Comparison of ENCODE assay signal across 10 cellular contexts in genomic region chr1:111920221-111921024, GRCh38.
DNase-seq lines count a peak whose midpoint lies in the region; ATAC-seq and TF ChIP-seq lines count a peak whose summit lies in the region.
"Had no signal": no experiment of that assay in that cellular context is flagged by ENCODE, and none has a peak within 500 bp of the region (broad histone marks: within the 10 kb centered on the region; RNA-seq: fewer than 3 reads in every experiment).

No MANE protein-coding gene starts in this region.

- no peaks in the 10 kb centered on the region for H3K9me3 ChIP-seq in GM23248 (ENCODE audit: low read depth)
- H3K9me3 ChIP-seq in esophagus squamous epithelium, result no peaks in the 10 kb centered on the region

- DNase-seq in GM23248 (peak; percentile 61), NCI-H69 (lab: John Stamatoyannopoulos, UW) (peak; percentile 16), globus pallidus (ENCODE audit: low spot score) (peak; percentile 44), retinal pigment epithelial cell (ENCODE audit: low read depth) (peak; percentile 14), KG1 (lab: John Stamatoyannopoulos, UW) (no peak), esophagus squamous epithelium (lab: John Stamatoyannopoulos, UW) (no peak)
- DNase-seq: activated naive CD8-positive, alpha-beta T cell treated with anti-CD3 and anti-CD28 coated beads, Interleukin-2, amount 10 ng/mL, durations not matched to agents 7 days and 5 days; NCI-H524 treated with DMSO at 0.1 percent for 48 hours had no signal

- no peaks in the 10 kb centered on the region for H3K79me2 ChIP-seq in GM23248 (ENCODE audit: insufficient read depth)

- no peak overlapping the region for H2AFZ ChIP-seq in GM23248

- H3K4me1 ChIP-seq in GM23248 (ENCODE audit: insufficient read depth) (no peaks in the 10 kb centered on the region), esophagus squamous epithelium (peaks cover 6 to 12% (median 10%) of the 10 kb centered on the region in 3 donors)

- no peak overlapping the region for H3K4me2 ChIP-seq in GM23248 (ENCODE audit: unreplicated experiment)

- H3K27me3 ChIP-seq in GM23248 (replicated peaks; ENCODE audit: insufficient read depth) (peaks cover 3% of the 10 kb centered on the region; the same call in 1 of the 2 replicates), esophagus squamous epithelium (no peaks in the 10 kb centered on the region)

- no peaks in the 10 kb centered on the region for H3F3A ChIP-seq in GM23248 (ENCODE audit: insufficient read depth)

- no peak for TF ChIP-seq POLR2A in esophagus squamous epithelium (IDR thresholded peaks at IDR 0.05)

- 34 to 35% methylated on average over 11 of the region's 11 CpGs for WGBS in GM23248 (ENCODE audit: low coverage in 1 of 2, low lambda C conversion rate in 2 of 2, missing lambda C conversion rate in 2 of 2), 2 experiments
- WGBS in esophagus squamous epithelium, 2 donors, result 28 to 30% methylated on average over 9 to 10 of the region's 11 CpGs

- TF ChIP-seq CTCF in retinal pigment epithelial cell (conservative IDR thresholded peaks at IDR 0.05; ENCODE audit: low read depth, low read length) (no peak), esophagus squamous epithelium (IDR thresholded peaks at IDR 0.05) (no peak)

- no peak overlapping the region for H3K9ac ChIP-seq in GM23248

- H3K36me3 ChIP-seq in GM23248 (ENCODE audit: low read depth) (no peaks in the 10 kb centered on the region), esophagus squamous epithelium (no peaks in the 10 kb centered on the region)

- ATAC-seq in GM21529 (IDR thresholded peaks at IDR 0.05; ENCODE audit: unreplicated experiment) (no peak), HG02798 (IDR thresholded peaks at IDR 0.05; ENCODE audit: poor library complexity, unreplicated experiment) (no peak)

- H3K27ac ChIP-seq in GM23248, result no peak overlapping the region
- peak overlapping the region in 2 of 4 donors; percentile 48 to 70 for H3K27ac ChIP-seq in esophagus squamous epithelium

- H3K4me3 ChIP-seq in GM23248, result no peak overlapping the region
- no peak overlapping the region for H3K4me3 ChIP-seq in retinal pigment epithelial cell (ENCODE audit: low read length)
- no peak overlapping the region for H3K4me3 ChIP-seq in esophagus squamous epithelium

- in situ Hi-C loops in GM23248 (cut with MboI), result no loop called here

- H3K9me2 ChIP-seq in GM23248 (ENCODE audit: insufficient read depth), result no peaks in the 10 kb centered on the region

- intact Hi-C loops in esophagus squamous epithelium (cut with DNase I), result no loop called here

- H4K20me1 ChIP-seq in GM23248 (ENCODE audit: insufficient read depth), result no peaks in the 10 kb centered on the region

Comparison
In these comparisons a context has a peak if more than half of its experiments do, and no peak if none do; other contexts are left out.
1. DNase-seq: peak in GM23248 (single experiment), NCI-H69 (single experiment), globus pallidus (single experiment) and retinal pigment epithelial cell (single experiment); none in KG1 (single experiment) and esophagus squamous epithelium (single experiment).